35 cellular contexts compared by ENCODE assay signal in genomic region chr2:158575051-158575635, GRCh38.
A peak's percentile ranks its signal among the peaks of the same experiment; 100 is the strongest.
DNase-seq lines count a peak whose midpoint lies in the region; ATAC-seq and TF ChIP-seq lines count a peak whose summit lies in the region.
"Had no signal": no experiment of that assay in that cellular context is flagged by ENCODE, and none has a peak within 500 bp of the region (broad histone marks: within the 10 kb centered on the region; RNA-seq: fewer than 3 reads in every experiment).

No MANE protein-coding gene starts in this region.

- no peak for TF ChIP-seq CTCF in cardiac fibroblast (IDR thresholded peaks at IDR 0.05; ENCODE audit: low read depth, low read length)

- ATAC-seq in HG02840 (IDR thresholded peaks at IDR 0.05; ENCODE audit: low FRiP score, unreplicated experiment) (no peak), HG03565 (IDR thresholded peaks at IDR 0.05; ENCODE audit: unreplicated experiment) (no peak), HG02678 (IDR thresholded peaks at IDR 0.05; ENCODE audit: unreplicated experiment) (no peak)
- ATAC-seq: activated CD4-positive, CD25-positive, alpha-beta regulatory T cell treated with anti-CD3 and anti-CD28 coated beads, Interleukin-2, amount 50 U/mL, for 24 hours; activated naive CD8-positive, alpha-beta T cell treated with anti-CD3 and anti-CD28 coated beads, Interleukin-2, amount 50 U/mL, for 24 hours; K562; mucosa of descending colon; natural killer cell; psoas muscle; stimulated activated effector memory CD8-positive, alpha-beta T cell treated with anti-CD3 and anti-CD28 coated beads, Interleukin-12 subunit alpha, Interleukin-12 subunit beta, amount 100 ng/mL, for 72 hours; upper lobe of right lung had no signal

- H3K4me3 ChIP-seq in cardiac fibroblast (replicated peaks in 1 of 2; ENCODE audit: low read depth in 2 of 2, low read length in 2 of 2) = no peak overlapping the region
- H3K4me3 ChIP-seq: colonic mucosa, esophagus muscularis mucosa, GM23248, K562, lung, mucosa of descending colon, PC-9, psoas muscle, upper lobe of right lung had no signal

- DNase-seq in A172 (ENCODE audit: low spot score) (peak; percentile 51), LHCN-M2 (ENCODE audit: low read depth) (peak; percentile 2), cardiac fibroblast (ENCODE audit: low read depth in 2 of 2) (peak; percentile 10 to 11), kidney tubule cell (ENCODE audit: low spot score) (peak; percentile 16), KG1 (lab: John Stamatoyannopoulos, UW) (no peak)
- DNase-seq: 8988T; activated CD4-positive, alpha-beta T cell treated with anti-CD3 and anti-CD28 coated beads, Interleukin-2, amount 50 U/mL, for 48 hours; activated naive CD4-positive, alpha-beta T cell; activated naive CD8-positive, alpha-beta T cell treated with anti-CD3 and anti-CD28 coated beads, Interleukin-2, amount 50 U/mL, for 24 hours; activated T-cell treated with anti-CD3 and anti-CD28 coated beads, Interleukin-2, amount 50 U/mL, for 48 hours; brain microvascular endothelial cell; colonic mucosa; DMS79; foreskin melanocyte; GM23248; kidney glomerular epithelial cell; MM.1S; mucosa of descending colon; natural killer cell; NCI-H1105 treated with DMSO at 0.1 percent for 48 hours; NCI-H2029; NCI-H526 treated with DMSO at 0.1 percent for 48 hours; nucleus accumbens; PC-9; psoas muscle; substantia nigra; upper lobe of right lung had no signal
